8 cellular contexts compared by ENCODE assay signal in the genomic region with DNA sequence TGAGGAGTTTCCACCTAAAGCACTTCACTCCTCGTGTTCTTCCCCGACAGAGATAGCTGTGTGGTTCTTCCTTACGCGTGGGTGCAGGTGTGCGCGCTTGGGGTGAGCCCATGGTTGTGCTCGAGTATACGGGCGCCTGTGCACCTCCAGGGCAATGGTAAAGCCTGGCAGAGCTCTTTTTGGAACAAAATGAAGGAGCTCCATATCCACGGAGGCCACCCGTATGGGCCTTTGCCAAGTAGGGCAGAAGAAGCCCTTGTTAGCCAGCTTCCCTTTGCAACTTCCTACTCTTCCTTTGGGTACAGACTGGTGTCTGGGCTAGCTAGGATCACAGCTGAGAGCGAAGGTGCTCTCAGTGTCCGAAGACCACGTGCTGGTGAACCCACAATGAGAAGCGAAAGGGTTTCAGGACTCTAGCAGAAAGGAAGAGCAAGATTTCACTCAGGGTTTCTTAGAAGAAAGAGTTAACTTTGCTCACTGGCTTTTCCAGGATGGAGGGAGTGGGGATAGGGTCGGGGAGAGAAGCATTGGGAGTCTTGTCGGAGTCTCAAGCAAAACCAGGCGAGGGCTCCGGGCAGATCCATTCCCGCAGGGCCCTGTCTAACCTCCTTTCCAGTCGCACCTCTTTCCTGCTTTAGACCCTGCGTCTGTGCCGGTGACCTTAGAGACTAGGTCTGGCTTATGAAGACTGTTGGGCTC.
DNase-seq lines count a peak whose midpoint lies in the region; ATAC-seq and TF ChIP-seq lines count a peak whose summit lies in the region.

No MANE protein-coding gene starts in this region.

- TF ChIP-seq CTCF in AG10803 (conservative IDR thresholded peaks at IDR 0.05; ENCODE audit: low read length) = no peak
- TF ChIP-seq CTCF in RWPE1 (conservative IDR thresholded peaks at IDR 0.05; ENCODE audit: low read depth) = no peak

- H3K4me3 ChIP-seq in AG10803 (ENCODE audit: low read length) = peak overlapping the region; percentile 65

- CTCF ChIA-PET in RWPE1 (lab: Yijun Ruan, JAX) = interaction anchor here (0.7 kb wide), 1 partner anchor 620 kb away, joined by 3 read pairs; no protein-coding TSS in a partner anchor

- POLR2A ChIA-PET in RWPE1 (lab: Yijun Ruan, JAX; ENCODE audit: low non-redundant PET) = no interaction called here

- H3K27ac ChIP-seq in angular gyrus (ENCODE audit: low read depth, low read length) = peak overlapping the region; percentile 69
- no peak overlapping the region for H3K27ac ChIP-seq in RWPE1

- DNase-seq in AG10803 (ENCODE audit: low read depth) (peak; percentile 5), HuH-7 (ENCODE audit: low spot score) (peak; percentile 10), inferior parietal cortex (ENCODE audit: extremely low spot score) (peak; percentile 38), SHP77 (lab: John Stamatoyannopoulos, UW) (no peak), RWPE1 (ENCODE audit: low spot score) (no peak)
- DNase-seq in stimulated activated naive CD8-positive, alpha-beta T cell treated with anti-CD3 and anti-CD28 coated beads, Interleukin-15, Interleukin-2, amounts not matched to agents 100 U/mL and 50 U/mL, for 24 hours = no peak
- DNase-seq in stimulated activated CD4-positive, alpha-beta T cell treated with anti-CD3 and anti-CD28 coated beads, Interleukin-15, amount 100 ng/mL, for 24 hours = no peak

- ATAC-seq in stimulated activated naive CD8-positive, alpha-beta T cell treated with anti-CD3 and anti-CD28 coated beads, Interleukin-15, Interleukin-2, amounts not matched to agents 100 U/mL and 50 U/mL, for 24 hours = peak; percentile 14

Comparison
In these comparisons a context has a peak if more than half of its experiments do, and no peak if none do; other contexts are left out.
1. DNase-seq: peak in AG10803 (single experiment), HuH-7 (single experiment) and inferior parietal cortex (single experiment); none in stimulated activated naive CD8-positive, alpha-beta T cell treated with anti-CD3 and anti-CD28 coated beads, Interleukin-15, Interleukin-2, amounts not matched to agents 100 U/mL and 50 U/mL, for 24 hours (single experiment), SHP77 (0 of 2), stimulated activated CD4-positive, alpha-beta T cell treated with anti-CD3 and anti-CD28 coated beads, Interleukin-15, amount 100 ng/mL, for 24 hours (single experiment) and RWPE1 (single experiment).